In genomic region chr7:42886866-42887509, GRCh38 we compare ENCODE assay signal across 9 cellular contexts. TPM values are rescaled to one million over a fixed set of nuclear protein-coding genes. Genes with fewer than 3 reads are reported as not detected.
DNase-seq lines count a peak whose midpoint lies in the region; ATAC-seq and TF ChIP-seq lines count a peak whose summit lies in the region.
"Had no signal": no experiment of that assay in that cellular context is flagged by ENCODE, and none has a peak within 500 bp of the region (broad histone marks: within the 10 kb centered on the region; RNA-seq: fewer than 3 reads in every experiment).

No MANE protein-coding gene starts in this region.

- TF ChIP-seq CTCF in OCI-LY7 (conservative IDR thresholded peaks at IDR 0.05; ENCODE audit: low read length) (no peak), endothelial cell (IDR thresholded peaks at IDR 0.05; ENCODE audit: unreplicated experiment) (no peak)

- no peaks in the 10 kb centered on the region; the same call in 1 of the 2 replicates for H3K9me3 ChIP-seq in OCI-LY7 (ENCODE audit: low read length)

- peak overlapping the region; percentile 82 for H3K4me3 Mint-ChIP-seq in activated T-cell treated with anti-CD3 and anti-CD28 coated beads, Interleukin-2, amount 50 U/mL, for 4 hours
- peak overlapping the region; percentile 93 for H3K4me3 Mint-ChIP-seq in endothelial cell (ENCODE audit: unreplicated experiment)
- peak overlapping the region; percentile 71 for H3K4me3 Mint-ChIP-seq in stimulated activated effector memory CD8-positive, alpha-beta T cell treated with anti-CD3 and anti-CD28 coated beads, Interleukin-12 subunit alpha, Interleukin-12 subunit beta, amount 100 ng/mL, for 72 hours

- no peaks in the 10 kb centered on the region for H3K79me2 ChIP-seq in OCI-LY7 (ENCODE audit: insufficient read depth, low read depth, low read length)

- ATAC-seq in activated T-cell treated with anti-CD3 and anti-CD28 coated beads, Interleukin-2, amount 50 U/mL, for 4 hours, result no peak
- ATAC-seq in stimulated activated effector memory CD8-positive, alpha-beta T cell treated with anti-CD3 and anti-CD28 coated beads, Interleukin-12 subunit alpha, Interleukin-12 subunit beta, amount 100 ng/mL, for 72 hours, result no peak
- ATAC-seq in GM21526 (IDR thresholded peaks at IDR 0.05; ENCODE audit: low FRiP score, unreplicated experiment), result no peak

- peak overlapping the region; percentile 68 for H3K4me3 ChIP-seq in OCI-LY7 (ENCODE audit: low read depth, low read length, poor library complexity, severe bottlenecking)

- peak overlapping the region; percentile 92 for H2AFZ ChIP-seq in OCI-LY7 (ENCODE audit: low read length)

- H3K4me1 Mint-ChIP-seq in activated T-cell treated with anti-CD3 and anti-CD28 coated beads, Interleukin-2, amount 50 U/mL, for 4 hours (ENCODE audit: low read depth), result peaks cover 21% of the 10 kb centered on the region
- H3K4me1 Mint-ChIP-seq in endothelial cell (ENCODE audit: unreplicated experiment), result peaks cover 14% of the 10 kb centered on the region
- H3K4me1 Mint-ChIP-seq in stimulated activated effector memory CD8-positive, alpha-beta T cell treated with anti-CD3 and anti-CD28 coated beads, Interleukin-12 subunit alpha, Interleukin-12 subunit beta, amount 100 ng/mL, for 72 hours, result peaks cover 17% of the 10 kb centered on the region

- no peaks in the 10 kb centered on the region for H3K36me3 Mint-ChIP-seq in activated T-cell treated with anti-CD3 and anti-CD28 coated beads, Interleukin-2, amount 50 U/mL, for 4 hours (ENCODE audit: insufficient read depth)
- no peaks in the 10 kb centered on the region for H3K36me3 Mint-ChIP-seq in endothelial cell (ENCODE audit: low read depth, unreplicated experiment)
- H3K36me3 Mint-ChIP-seq in stimulated activated effector memory CD8-positive, alpha-beta T cell treated with anti-CD3 and anti-CD28 coated beads, Interleukin-12 subunit alpha, Interleukin-12 subunit beta, amount 100 ng/mL, for 72 hours, result no peaks in the 10 kb centered on the region

- BruUV-seq in OCI-LY7 (replicated peaks; lab: Mats Ljungman, UMichigan), result no TSS peak

- no peaks in the 10 kb centered on the region for H4K20me1 ChIP-seq in OCI-LY7 (ENCODE audit: insufficient read depth, low read length)

- H3K27ac ChIP-seq in OCI-LY7 (ENCODE audit: low read depth, low read length, poor library complexity, severe bottlenecking), result peak overlapping the region; percentile 78
- H3K27ac ChIP-seq: KMS-11 had no signal

- no peak overlapping the region for H3K27ac Mint-ChIP-seq in endothelial cell (ENCODE audit: unreplicated experiment)
- no peak overlapping the region for H3K27ac Mint-ChIP-seq in stimulated activated effector memory CD8-positive, alpha-beta T cell treated with anti-CD3 and anti-CD28 coated beads, Interleukin-12 subunit alpha, Interleukin-12 subunit beta, amount 100 ng/mL, for 72 hours

- no peaks in the 10 kb centered on the region for H3K9me2 ChIP-seq in OCI-LY7 (ENCODE audit: insufficient read depth, low read length)

- intact Hi-C loops in OCI-LY7 (cut with micrococcal nuclease; ENCODE audit: unreplicated experiment), result no loop called here

- peak overlapping the region; percentile 75 for H3K4me2 ChIP-seq in OCI-LY7 (ENCODE audit: low read length)
- H3K4me2 ChIP-seq: KMS-11 had no signal

- peaks cover 4% of the 10 kb centered on the region for H3K27me3 Mint-ChIP-seq in activated T-cell treated with anti-CD3 and anti-CD28 coated beads, Interleukin-2, amount 50 U/mL, for 4 hours (ENCODE audit: low read depth)
- H3K27me3 Mint-ChIP-seq in endothelial cell (ENCODE audit: unreplicated experiment), result no peaks in the 10 kb centered on the region

- no peaks in the 10 kb centered on the region; the same call in 1 of the 2 replicates for H3K36me3 ChIP-seq in OCI-LY7 (ENCODE audit: insufficient read depth, low read length)

- CTCF ChIA-PET in OCI-LY7 (lab: Charles Lee; ENCODE audit: unreplicated experiment), result interaction anchor here (0.6 kb wide), 1 partner anchor 46 kb away, joined by 3 read pairs; no protein-coding TSS in a partner anchor

- H3K9me3 Mint-ChIP-seq in activated T-cell treated with anti-CD3 and anti-CD28 coated beads, Interleukin-2, amount 50 U/mL, for 4 hours, result no peaks in the 10 kb centered on the region
- no peaks in the 10 kb centered on the region for H3K9me3 Mint-ChIP-seq in endothelial cell (ENCODE audit: unreplicated experiment)
- no peaks in the 10 kb centered on the region for H3K9me3 Mint-ChIP-seq in stimulated activated effector memory CD8-positive, alpha-beta T cell treated with anti-CD3 and anti-CD28 coated beads, Interleukin-12 subunit alpha, Interleukin-12 subunit beta, amount 100 ng/mL, for 72 hours

- H3K4me1 ChIP-seq in OCI-LY7 (ENCODE audit: insufficient read depth, low read length, poor library complexity, severe bottlenecking), result peaks cover 77% of the 10 kb centered on the region

- no peak for DNase-seq in activated T-cell treated with anti-CD3 and anti-CD28 coated beads, Interleukin-2, amount 50 U/mL, for 4 hours
- no peak for DNase-seq in activated T-cell treated with anti-CD3 and anti-CD28 coated beads, Interleukin-2, amount 50 U/mL, for 1 hour
- DNase-seq in OCI-LY7 (ENCODE audit: low spot score) (no peak), endothelial cell (ENCODE audit: low spot score) (no peak), NCI-H2029 (lab: John Stamatoyannopoulos, UW) (no peak), GM19240 (ENCODE audit: insufficient read length, low spot score) (no peak)
- no peak for DNase-seq in stimulated activated effector memory CD8-positive, alpha-beta T cell treated with anti-CD3 and anti-CD28 coated beads, Interleukin-12 subunit alpha, Interleukin-12 subunit beta, amount 100 ng/mL, for 72 hours (ENCODE audit: low spot score in 2 of 2)

- POLR2A ChIA-PET in OCI-LY7 (lab: Charles Lee), result interaction anchor here (0.6 to 2.4 kb wide), 17 partner anchors 9 to 773 kb away, joined by 3 to 25 read pairs (median 3); partner anchors contain the start of genes C7orf25, MRPL32 and PSMA2

RNA-seq across cellular contexts. Expression of gene C7orf25, which starts 24.9 kb away (rescaled TPM):
- 1 to 10 TPM; 1.5 to 3.0 (median 1.9) TPM for total RNA-seq in activated T-cell treated with anti-CD3 and anti-CD28 coated beads, Interleukin-2, amount 50 U/mL, for 4 hours
- total RNA-seq in OCI-LY7 (2014; rRNA removed; shearing (Covaris generic)), result 2.3 and 6.0 TPM in 2 replicates
- total RNA-seq in OCI-LY7 (2022) (7.3 and 9.1 TPM in 2 replicates), endothelial cell (ENCODE audit: unreplicated experiment) (5.0 TPM)

RNA-seq across cellular contexts. Expression of gene PSMA2, which starts 45.0 kb away (rescaled TPM):
- 100 to 1,000 TPM; 224 to 252 (median 240) TPM for total RNA-seq in activated T-cell treated with anti-CD3 and anti-CD28 coated beads, Interleukin-2, amount 50 U/mL, for 4 hours
- total RNA-seq in OCI-LY7 (2014; rRNA removed; shearing (Covaris generic)), result 40.2 and 45.7 TPM in 2 replicates
- total RNA-seq in OCI-LY7 (2022), result 101 and 145 TPM in 2 replicates
- total RNA-seq in endothelial cell (ENCODE audit: unreplicated experiment), result 103 TPM

RNA-seq across cellular contexts. Expression of gene MRPL32, which starts 45.2 kb away (rescaled TPM):
- total RNA-seq in activated T-cell treated with anti-CD3 and anti-CD28 coated beads, Interleukin-2, amount 50 U/mL, for 4 hours, result 100 to 1,000 TPM in 2 of 3 donors, 10 to 100 TPM in 1; 91.2 to 119 (median 106) TPM
- 61.8 and 89.7 TPM in 2 replicates for total RNA-seq in OCI-LY7 (2014; rRNA removed; shearing (Covaris generic))
- total RNA-seq in OCI-LY7 (2022), result 55.7 and 59.7 TPM in 2 replicates
- total RNA-seq in endothelial cell (ENCODE audit: unreplicated experiment), result 37.2 TPM
